ENCODE assay signal across 27 cellular contexts in the genomic region with DNA sequence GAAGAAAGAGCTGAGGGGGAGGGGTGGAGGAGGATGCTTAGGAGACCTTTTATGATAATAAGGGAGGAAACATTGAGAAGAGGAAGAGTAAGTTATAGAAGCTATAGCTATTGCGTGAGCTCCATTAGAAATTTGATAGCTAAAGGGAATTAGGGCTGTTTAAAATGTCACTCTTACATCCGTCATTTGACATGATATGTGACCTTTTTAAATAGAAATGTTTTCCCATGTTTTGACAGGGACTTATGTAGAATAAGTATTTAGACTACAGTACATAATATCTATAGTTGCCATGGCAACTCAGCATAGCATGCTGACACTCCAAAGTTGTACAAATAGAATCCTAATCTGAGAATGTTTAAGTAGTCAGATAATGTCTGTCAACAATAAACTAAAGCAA. TPM values are rescaled to one million over a fixed set of nuclear protein-coding genes. Genes with fewer than 3 reads are reported as not detected.
"Had no signal": no experiment of that assay in that cellular context is flagged by ENCODE, and none has a peak within 500 bp of the region (broad histone marks: within the 10 kb centered on the region; RNA-seq: fewer than 3 reads in every experiment).

No MANE protein-coding gene starts in this region.

- H3K4me3 ChIP-seq: ascending aorta, breast epithelium, cardiac muscle cell, colonic mucosa had no signal

- H3K9me3 Mint-ChIP-seq: activated B cell treated with CpG ODN at 0.5 μM for 24 hours; activated CD8-positive, alpha-beta T cell treated with anti-CD3 and anti-CD28 coated beads for 36 hours; activated naive CD4-positive, alpha-beta T cell treated with anti-CD3 and anti-CD28 coated beads, Interleukin-2, amount 10 ng/mL, durations not matched to agents 7 days and 5 days; activated naive CD4-positive, alpha-beta T cell treated with anti-CD3 and anti-CD28 coated beads, Interleukin-2, amount 50 U/mL, for 72 hours; activated naive CD8-positive, alpha-beta T cell treated with anti-CD3 and anti-CD28 coated beads, Interleukin-2, amount 10 ng/mL, durations not matched to agents 7 days and 5 days; activated T-cell treated with anti-CD3 and anti-CD28 coated beads, Interleukin-2, amount 50 U/mL, for 4 hours; activated T-helper 17 cell treated with anti-CD3 and anti-CD28 coated beads, Interleukin-2, amount 50 U/mL, for 72 hours; brain; T-helper 1 cell treated with Interleukin-12 subunit alpha and Interleukin-12 subunit beta and Interleukin-4 antibody, amounts not matched to agents 30 μg/mL and 1 μg/mL, for 36 hours had no signal

- DNase-seq: activated B cell treated with CpG ODN at 0.5 μM for 24 hours; activated CD4-positive, alpha-beta T cell treated with anti-CD3 and anti-CD28 coated beads for 48 hours; activated CD4-positive, alpha-beta T cell treated with anti-CD3 and anti-CD28 coated beads, Interleukin-2, amount 50 U/mL, for 1 hour; activated CD4-positive, alpha-beta T cell treated with anti-CD3 and anti-CD28 coated beads, Interleukin-2, amount 50 U/mL, for 48 hours; activated CD8-positive, alpha-beta memory T cell treated with anti-CD3 and anti-CD28 coated beads for 24 hours; activated CD8-positive, alpha-beta T cell treated with anti-CD3 and anti-CD28 coated beads for 36 hours; activated effector memory CD4-positive, alpha-beta T cell treated with anti-CD3 and anti-CD28 coated beads, Interleukin-2, amount 50 U/mL, for 16 hours; activated naive CD4-positive, alpha-beta T cell treated with anti-CD3 and anti-CD28 coated beads, Interleukin-2, amount 10 ng/mL, durations not matched to agents 7 days and 5 days; activated naive CD8-positive, alpha-beta T cell treated with anti-CD3 and anti-CD28 coated beads, Interleukin-2, amount 10 ng/mL, durations not matched to agents 7 days and 5 days; activated T-cell treated with anti-CD3 and anti-CD28 coated beads, Interleukin-2, amount 50 U/mL, for 4 hours; central memory CD4-positive, alpha-beta T cell; cerebellar nuclear complex; colonic mucosa; effector CD8-positive, alpha-beta T cell; foreskin fibroblast; head of caudate nucleus; T-helper 9 cell; WERI-Rb-1 had no signal

- H3K27ac ChIP-seq: ascending aorta, breast epithelium, cardiac muscle cell, colonic mucosa, epithelial cell of prostate, WERI-Rb-1 had no signal

- H3K27ac Mint-ChIP-seq: activated B cell treated with CpG ODN at 0.5 μM for 24 hours; activated CD8-positive, alpha-beta T cell treated with anti-CD3 and anti-CD28 coated beads for 36 hours; activated naive CD4-positive, alpha-beta T cell treated with anti-CD3 and anti-CD28 coated beads, Interleukin-2, amount 10 ng/mL, durations not matched to agents 7 days and 5 days; activated naive CD4-positive, alpha-beta T cell treated with anti-CD3 and anti-CD28 coated beads, Interleukin-2, amount 50 U/mL, for 72 hours; activated naive CD8-positive, alpha-beta T cell treated with anti-CD3 and anti-CD28 coated beads, Interleukin-2, amount 10 ng/mL, durations not matched to agents 7 days and 5 days; activated T-helper 17 cell treated with anti-CD3 and anti-CD28 coated beads, Interleukin-2, amount 50 U/mL, for 72 hours; brain; T-helper 1 cell treated with Interleukin-12 subunit alpha and Interleukin-12 subunit beta and Interleukin-4 antibody, amounts not matched to agents 30 μg/mL and 1 μg/mL, for 36 hours had no signal

- H3K4me1 ChIP-seq: ascending aorta, breast epithelium, colonic mucosa had no signal

- H3K4me1 Mint-ChIP-seq: activated B cell treated with CpG ODN at 0.5 μM for 24 hours; activated naive CD4-positive, alpha-beta T cell treated with anti-CD3 and anti-CD28 coated beads, Interleukin-2, amount 10 ng/mL, durations not matched to agents 7 days and 5 days; activated naive CD8-positive, alpha-beta T cell treated with anti-CD3 and anti-CD28 coated beads, Interleukin-2, amount 10 ng/mL, durations not matched to agents 7 days and 5 days; brain had no signal

- H3K4me3 Mint-ChIP-seq: activated B cell treated with CpG ODN at 0.5 μM for 24 hours; activated CD8-positive, alpha-beta T cell treated with anti-CD3 and anti-CD28 coated beads for 36 hours; activated naive CD4-positive, alpha-beta T cell treated with anti-CD3 and anti-CD28 coated beads, Interleukin-2, amount 10 ng/mL, durations not matched to agents 7 days and 5 days; activated naive CD8-positive, alpha-beta T cell treated with anti-CD3 and anti-CD28 coated beads, Interleukin-2, amount 10 ng/mL, durations not matched to agents 7 days and 5 days; activated T-cell treated with anti-CD3 and anti-CD28 coated beads, Interleukin-2, amount 50 U/mL, for 4 hours; activated T-helper 17 cell treated with anti-CD3 and anti-CD28 coated beads, Interleukin-2, amount 50 U/mL, for 72 hours; brain; T-helper 1 cell treated with Interleukin-12 subunit alpha and Interleukin-12 subunit beta and Interleukin-4 antibody, amounts not matched to agents 30 μg/mL and 1 μg/mL, for 36 hours had no signal

- H3K9me3 ChIP-seq: ascending aorta, breast epithelium, colonic mucosa had no signal

- H3K27me3 Mint-ChIP-seq: activated B cell treated with CpG ODN at 0.5 μM for 24 hours; activated CD8-positive, alpha-beta T cell treated with anti-CD3 and anti-CD28 coated beads for 36 hours; activated naive CD4-positive, alpha-beta T cell treated with anti-CD3 and anti-CD28 coated beads, Interleukin-2, amount 10 ng/mL, durations not matched to agents 7 days and 5 days; activated naive CD8-positive, alpha-beta T cell treated with anti-CD3 and anti-CD28 coated beads, Interleukin-2, amount 10 ng/mL, durations not matched to agents 7 days and 5 days; activated T-helper 17 cell treated with anti-CD3 and anti-CD28 coated beads, Interleukin-2, amount 50 U/mL, for 72 hours; brain had no signal

- H3K27me3 ChIP-seq: ascending aorta, breast epithelium, cardiac muscle cell, colonic mucosa had no signal

- H3K36me3 ChIP-seq: ascending aorta, breast epithelium, cardiac muscle cell, colonic mucosa had no signal

RNA-seq across cellular contexts. Expression of gene RAD51, which starts 19.2 kb away (rescaled TPM):
- total RNA-seq: ascending aorta had no signal

RNA-seq across cellular contexts. Expression of gene C15orf62, which starts 55.6 kb away (rescaled TPM):
- total RNA-seq: ascending aorta, frontal cortex had no signal
